7 cellular contexts compared by ENCODE assay signal in the genomic region with DNA sequence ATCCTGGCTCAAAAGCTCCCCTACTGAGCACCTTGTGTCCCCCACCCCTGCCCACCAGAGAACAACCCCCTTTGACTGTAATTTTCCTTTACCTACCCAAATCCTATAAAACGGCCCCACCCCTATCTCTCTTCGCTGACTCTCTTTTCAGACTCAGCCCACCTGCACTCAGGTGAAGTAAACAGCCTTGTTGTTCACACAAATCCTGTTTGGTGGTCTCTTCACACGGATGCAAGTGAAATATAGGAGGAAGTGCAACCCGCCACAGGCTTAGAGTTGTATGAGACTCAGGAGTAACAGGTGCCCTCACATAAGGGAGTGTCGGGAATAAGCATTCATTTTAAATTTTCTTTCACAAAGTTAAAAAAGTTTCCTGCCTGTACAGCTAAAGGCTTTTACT. TPM values are rescaled to one million over a fixed set of nuclear protein-coding genes. Genes with fewer than 3 reads are reported as not detected.
DNase-seq lines count a peak whose midpoint lies in the region; ATAC-seq, FAIRE-seq and TF ChIP-seq lines count a peak whose summit lies in the region.
"Not testable (repeated sequence)": the region's sequence is repeated elsewhere in the genome, so short reads cannot be mapped to it uniquely, and the experiment has no call there.
"Had no signal": no experiment of that assay in that cellular context is flagged by ENCODE, and none has a peak within 500 bp of the region (broad histone marks: within the 10 kb centered on the region; RNA-seq: fewer than 3 reads in every experiment).

No MANE protein-coding gene starts in this region.

- not testable (repeated sequence) for H3K9me3 ChIP-seq in HUES6 (ENCODE audit: control insufficient read depth, insufficient read depth, low read depth, low read length); H1 (ENCODE audit: insufficient read depth in 2 of 2, low read depth in 1 of 2, low read length in 1 of 2); iPS-15b (ENCODE audit: control insufficient read depth, insufficient read depth, low read length)

- peak overlapping the region; percentile 71 for H2BK12ac ChIP-seq in H1 (ENCODE audit: low read depth, low read length)

- TF ChIP-seq RAD21 in H1 (IDR thresholded peaks at IDR 0.05 in 1 of 2, conservative IDR thresholded peaks at IDR 0.05 in 1 of 2; ENCODE audit: low read depth in 2 of 2, low read length in 2 of 2): not testable (repeated sequence)

- peak overlapping the region; percentile 94 for H3K27ac Mint-ChIP-seq in GM23338

- not testable (repeated sequence) for H2AK5ac ChIP-seq in H1 (ENCODE audit: low read depth, low read length); mesendoderm (ENCODE audit: low read length)

- not testable (repeated sequence) for H3K23ac ChIP-seq in H1 (ENCODE audit: insufficient read length); mesendoderm (ENCODE audit: low read length)

- H3K23me2 ChIP-seq in H1 (ENCODE audit: low read depth, low read length): not testable (repeated sequence)

- CTCF ChIA-PET in H1 (lab: Charles Lee; ENCODE audit: partially characterized antibody): interaction anchor here (0.9 to 1.2 kb wide), 4 partner anchors 64 to 80 kb away, joined by 3 to 6 read pairs (median 3); no protein-coding TSS in a partner anchor

- not testable (repeated sequence) for H3K56ac ChIP-seq in H1 (replicated peaks; ENCODE audit: insufficient read length, low read depth, low read length)
- H3K56ac ChIP-seq in mesendoderm (ENCODE audit: low read length): peak overlapping the region; percentile 71

- H3K4me1 ChIP-seq in GM23338 (ENCODE audit: insufficient read depth) (peaks cover 45% of the 10 kb centered on the region), HUES6 (ENCODE audit: control insufficient read depth, insufficient read depth, low read length) (peaks cover 58% of the 10 kb centered on the region), H1 (replicated peaks in 1 of 4; ENCODE audit: control insufficient read depth in 3 of 4, insufficient read depth in 4 of 4, low read length in 3 of 4) (peaks cover 18 to 37% (median 29%) of the 10 kb centered on the region in 4 experiments), iPS-15b (ENCODE audit: control insufficient read depth, insufficient read depth, low read length) (peaks cover 37% of the 10 kb centered on the region), mesendoderm (ENCODE audit: control insufficient read depth, low read depth, low read length) (peaks cover 20% of the 10 kb centered on the region)

- peak overlapping the region; percentile 42 for H3K4me3 ChIP-seq in GM23338
- H3K4me3 ChIP-seq in HUES6 (ENCODE audit: low read depth, low read length): peak overlapping the region; percentile 32
- H3K4me3 ChIP-seq in H1 (ENCODE audit: extremely low read depth in 1 of 4, insufficient read depth in 2 of 4, low read depth in 3 of 4, low read length in 4 of 4): peak overlapping the region in 2 of 4 experiments; percentile 24 to 48; a peak in 2 of 8 replicates
- peak overlapping the region; percentile 41 for H3K4me3 ChIP-seq in iPS-15b (ENCODE audit: low read depth, low read length)
- H3K4me3 ChIP-seq in mesendoderm (ENCODE audit: low read length): not testable (repeated sequence)

- not testable (repeated sequence) for H3F3A ChIP-seq in GM23338 (replicated peaks; ENCODE audit: low read depth)

- peak; percentile 36 for FAIRE-seq in H1 (lab: Jason Lieb, UNC)

- peaks cover 13% of the 10 kb centered on the region for H3K36me3 Mint-ChIP-seq in GM23338 (ENCODE audit: low read depth)

- TF ChIP-seq CTCF in GM23338 (conservative IDR thresholded peaks at IDR 0.05; ENCODE audit: low read depth in 2 of 2); H1 (IDR thresholded peaks at IDR 0.05; ENCODE audit: control extremely low read depth in 1 of 3, insufficient read depth in 1 of 3, low read depth in 1 of 3, low read length in 3 of 3): not testable (repeated sequence)

- DNase-seq in GM23338 (ENCODE audit: low spot score): peak; percentile 21
- DNase-seq in RPMI8226: peak; percentile 22
- DNase-seq in H1 (ENCODE audit: low read depth in 1 of 2, low spot score in 2 of 2); mesendoderm: not testable (repeated sequence)

- peak overlapping the region; percentile 76 for H2BK120ac ChIP-seq in H1 (replicated peaks; ENCODE audit: low read depth, low read length)
- H2BK120ac ChIP-seq in mesendoderm (ENCODE audit: low read depth, low read length): not testable (repeated sequence)

- H3K36me3 ChIP-seq in GM23338 (ENCODE audit: insufficient read depth); HUES6 (ENCODE audit: control insufficient read depth, insufficient read depth, low read length); H1 (ENCODE audit: control insufficient read depth in 2 of 4, insufficient read depth in 4 of 4, low read length in 3 of 4); iPS-15b (ENCODE audit: control insufficient read depth, insufficient read depth, low read length); mesendoderm (ENCODE audit: control insufficient read depth, insufficient read depth, low read length): not testable (repeated sequence)

- H3K9ac ChIP-seq in HUES6 (ENCODE audit: low read length): peak overlapping the region; percentile 86
- H3K9ac ChIP-seq in H1 (replicated peaks in 1 of 4; ENCODE audit: extremely low read depth in 1 of 4, low read depth in 3 of 4, low read length in 3 of 4): not testable (repeated sequence)
- peak overlapping the region; percentile 29 for H3K9ac ChIP-seq in iPS-15b (ENCODE audit: low read depth, low read length)
- H3K9ac ChIP-seq in mesendoderm (ENCODE audit: low read length): peak overlapping the region; percentile 36

- not testable (repeated sequence) for H3K14ac ChIP-seq in H1 (ENCODE audit: insufficient read length)

- POLR2A ChIA-PET in H1 (lab: Charles Lee; ENCODE audit: partially characterized antibody): interaction anchor here (0.8 to 2.4 kb wide), 10 partner anchors 9 to 58 kb away, joined by 3 to 18 read pairs (median 5); no protein-coding TSS in a partner anchor

- not testable (repeated sequence) for TF ChIP-seq EP300 in H1 (IDR thresholded peaks at IDR 0.05; ENCODE audit: borderline replicate concordance in 1 of 2, low read depth in 2 of 2, low read length in 2 of 2)

- peak overlapping the region; percentile 51; the same call in 1 of the 2 replicates for H2BK20ac ChIP-seq in H1 (ENCODE audit: low read length)

- peaks cover 16% of the 10 kb centered on the region for H3K79me2 ChIP-seq in GM23338 (replicated peaks; ENCODE audit: insufficient read depth)
- peaks cover 0 to 36% of the 10 kb centered on the region in 2 experiments; a peak in 2 of 4 replicates for H3K79me2 ChIP-seq in H1 (ENCODE audit: control insufficient read depth in 1 of 2, insufficient read depth in 2 of 2, low read length in 2 of 2)
- not testable (repeated sequence) for H3K79me2 ChIP-seq in mesendoderm (ENCODE audit: control insufficient read depth, insufficient read depth, low read length)

- H2BK15ac ChIP-seq in H1 (ENCODE audit: low read length): not testable (repeated sequence)
- peak overlapping the region; percentile 80 for H2BK15ac ChIP-seq in mesendoderm (replicated peaks; ENCODE audit: low read depth)

- not testable (repeated sequence) for H4K20me1 ChIP-seq in GM23338 (replicated peaks; ENCODE audit: insufficient read depth); H1 (replicated peaks in 1 of 2; ENCODE audit: control insufficient read depth in 1 of 2, insufficient read depth in 2 of 2, low read length in 2 of 2)

- H3K27me3 Mint-ChIP-seq in GM23338 (ENCODE audit: insufficient read depth, low read depth, poor library complexity): peaks cover 15% of the 10 kb centered on the region

- H4K5ac ChIP-seq in H1 (ENCODE audit: insufficient read length, low read depth, low read length): peak overlapping the region; percentile 41
- not testable (repeated sequence) for H4K5ac ChIP-seq in mesendoderm (ENCODE audit: low read length)

- not testable (repeated sequence) for H3K9me2 ChIP-seq in GM23338 (ENCODE audit: insufficient read depth)

- WGBS in H1 (ENCODE audit: extremely low coverage in 1 of 2, insufficient coverage in 1 of 2, insufficient read length in 1 of 2, insufficient replicate concordance in 2 of 2, low coverage in 1 of 2, low lambda C conversion rate in 2 of 2, missing lambda C conversion rate in 1 of 2), 2 experiments: 28% methylated on average over 5 of the region's 5 CpGs; no CpG with 5 or more reads in 1 of the 2 experiments
- WGBS in mesendoderm (ENCODE audit: extremely low coverage, insufficient coverage, low lambda C conversion rate): no CpG with 5 or more reads among the region's 5 CpGs

- H3K27ac ChIP-seq in GM23338 (ENCODE audit: low read depth): peak overlapping the region; percentile 97
- peak overlapping the region; percentile 92 for H3K27ac ChIP-seq in HUES6 (ENCODE audit: low read depth, low read length)
- H3K27ac ChIP-seq in H1 (ENCODE audit: low read depth, low read length): not testable (repeated sequence)
- H3K27ac ChIP-seq in mesendoderm (ENCODE audit: low read depth, low read length): peak overlapping the region; percentile 99

- H3K9me3 Mint-ChIP-seq in GM23338: not testable (repeated sequence)

- ATAC-seq in GM23338: not testable (repeated sequence)

- H3K4me1 Mint-ChIP-seq in GM23338: peaks cover 63% of the 10 kb centered on the region

- not testable (repeated sequence) for H2AFZ ChIP-seq in GM23338; H1 (ENCODE audit: low read length)

- not testable (repeated sequence) for H3K27me3 ChIP-seq in GM23338 (ENCODE audit: insufficient read depth); HUES6 (ENCODE audit: control insufficient read depth, insufficient read depth, low read length); H1 (replicated peaks in 1 of 4; ENCODE audit: control insufficient read depth in 3 of 4, extremely low read depth in 1 of 4, insufficient read depth in 3 of 4, low read length in 3 of 4); iPS-15b (ENCODE audit: control insufficient read depth, insufficient read depth, low read length); mesendoderm (ENCODE audit: insufficient read depth, low read length, poor library complexity)

- peak overlapping the region; percentile 73; the same call in 1 of the 2 replicates for H3K18ac ChIP-seq in H1 (ENCODE audit: extremely low read depth, low read length)
- peak overlapping the region; percentile 98 for H3K18ac ChIP-seq in mesendoderm (ENCODE audit: low read length)

- peak overlapping the region; percentile 95; the same call in 1 of the 2 replicates for H2BK5ac ChIP-seq in H1 (ENCODE audit: low read depth, low read length)
- peak overlapping the region; percentile 26 for H2BK5ac ChIP-seq in mesendoderm (ENCODE audit: low read length)

- H3K79me1 ChIP-seq in H1 (ENCODE audit: low read depth, low read length); mesendoderm (ENCODE audit: low read length): not testable (repeated sequence)

- H3K4me3 Mint-ChIP-seq in GM23338: peak overlapping the region; percentile 51

- H3K4me2 ChIP-seq in GM23338 (peak overlapping the region; percentile 70), H1 (ENCODE audit: insufficient read depth in 1 of 2, low read depth in 2 of 2, low read length in 2 of 2) (peak overlapping the region; percentile 59 to 72)
- H3K4me2 ChIP-seq in mesendoderm (ENCODE audit: low read length): not testable (repeated sequence)

- H3K4ac ChIP-seq in H1 (replicated peaks; ENCODE audit: insufficient read length, low read depth, low read length) (peak overlapping the region; percentile 63), mesendoderm (ENCODE audit: low read depth, low read length) (peak overlapping the region; percentile 55)

- TF ChIP-seq POLR2A in H1 (IDR thresholded peaks at IDR 0.05; ENCODE audit: control extremely low read depth in 1 of 2, low read depth in 2 of 2, low read length in 2 of 2): 0 out of 3 replicates have a peak, but pooled peaks of 1 of the 2 experiments have one; percentile 16

- not testable (repeated sequence) for H4K8ac ChIP-seq in H1 (ENCODE audit: extremely low read depth, insufficient read depth, low read length); mesendoderm (ENCODE audit: low read depth, low read length)

- H4K91ac ChIP-seq in H1 (replicated peaks; ENCODE audit: insufficient read length, low read length): peak overlapping the region; percentile 58

RNA-seq across cellular contexts. Expression of gene SPP1, which starts 57.6 kb away (rescaled TPM):
- 41.3 and 43.1 TPM in 2 replicates for total RNA-seq in GM23338 (2014; rRNA removed; shearing (Covaris generic))
- polyA plus RNA-seq in GM23338 (2016; fragmentation: Nextera tagmentation; extraction: Ambion mirVana) (49.0 and 51.3 TPM in 2 replicates), H1 (2011; rRNA removed) (10.1 and 13.7 TPM in 2 replicates)
- total RNA-seq in H1 (2021; fragmentation: NEBNext Ultra II Directional; extraction: Animal tissue kit (Norgen Biotek cat#: 25700)): 22.3 and 26.5 TPM in 2 replicates
- polyA plus RNA-seq in H1 (2011; cell fraction: cytosol; rRNA removed): 13.1 TPM
- polyA plus RNA-seq in H1 (2011; cell fraction: nucleus; rRNA removed): 18.0 TPM
- 10.5 to 20.8 TPM (median 13.8 TPM) in 4 replicates for polyA plus RNA-seq in H1 (2012, experiment 1 of 2)
- 1.6 TPM for polyA plus RNA-seq in H1 (2012, experiment 2 of 2)
- 85.8 TPM for polyA plus RNA-seq in H1 (2013, experiment 1 of 2)
- 106 TPM for polyA plus RNA-seq in H1 (2013, experiment 2 of 2)
- 19.6 and 21.0 TPM in 2 replicates for polyA minus RNA-seq in H1 (2011; rRNA and poly(A)+ RNA removed)
- 5.9 TPM for polyA minus RNA-seq in H1 (2011; cell fraction: cytosol; rRNA and poly(A)+ RNA removed)
- 7.3 TPM for polyA minus RNA-seq in H1 (2011; cell fraction: nucleus; rRNA and poly(A)+ RNA removed)
- polyA plus RNA-seq in mesendoderm (2013, experiment 1 of 2): 15.4 TPM
- polyA plus RNA-seq in mesendoderm (2013, experiment 2 of 2): 18.2 TPM
- polyA plus RNA-seq: CD4-positive, alpha-beta memory T cell had no signal
